ENCODE assay signal across 1 cellular context in the genomic region with DNA sequence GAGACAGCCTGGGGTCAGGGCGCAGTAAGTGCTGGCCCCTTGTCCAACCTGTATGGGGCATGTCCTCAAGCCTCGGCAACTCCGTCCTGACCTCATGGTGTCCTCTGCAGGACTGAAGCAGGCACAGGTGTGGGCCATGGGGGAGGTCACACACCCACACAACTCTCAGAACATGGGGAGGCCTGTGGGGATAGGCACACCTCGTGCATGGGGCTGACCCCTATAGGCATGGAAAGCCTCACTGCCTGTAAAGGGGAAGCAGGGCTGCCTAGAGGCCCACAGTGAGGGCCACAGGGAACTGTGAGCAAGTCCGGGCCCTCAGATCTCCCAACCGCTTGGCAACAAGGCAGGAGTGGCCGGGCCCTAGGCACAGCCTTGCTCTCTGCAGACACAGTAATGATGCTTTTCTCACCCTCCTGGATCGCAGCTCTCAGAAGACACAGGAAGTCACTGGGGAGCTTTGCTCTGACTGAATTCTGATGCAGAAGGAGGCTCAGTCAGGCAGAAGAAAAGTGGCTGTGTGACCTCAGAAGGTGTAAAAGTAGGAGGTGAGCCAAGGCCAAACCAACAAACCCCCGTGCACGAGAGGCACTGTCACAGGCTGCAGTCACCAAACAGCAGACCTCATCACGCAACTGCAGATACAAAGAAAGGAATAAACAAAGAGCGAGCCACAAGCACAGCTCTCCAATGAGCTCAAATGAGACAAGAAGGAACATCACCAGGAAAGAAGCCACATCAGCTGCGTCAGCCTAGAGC.
TF ChIP-seq lines count a peak whose summit lies in the region.

No MANE protein-coding gene starts in this region.

TF ChIP-seq in SK-N-SH, 30 proteins besides CTCF, POLR2A, EP300 and RAD21 (continued from another document):
- TF ChIP-seq, protein P1, sequence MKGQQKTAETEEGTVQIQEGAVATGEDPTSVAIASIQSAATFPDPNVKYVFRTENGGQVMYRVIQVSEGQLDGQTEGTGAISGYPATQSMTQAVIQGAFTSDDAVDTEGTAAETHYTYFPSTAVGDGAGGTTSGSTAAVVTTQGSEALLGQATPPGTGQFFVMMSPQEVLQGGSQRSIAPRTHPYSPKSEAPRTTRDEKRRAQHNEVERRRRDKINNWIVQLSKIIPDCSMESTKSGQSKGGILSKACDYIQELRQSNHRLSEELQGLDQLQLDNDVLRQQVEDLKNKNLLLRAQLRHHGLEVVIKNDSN (IDR thresholded peaks at IDR 0.05; ENCODE audit: borderline replicate concordance, low read depth) = no peak
- TF ChIP-seq RXRA (IDR thresholded peaks at IDR 0.05; ENCODE audit: borderline replicate concordance, low read depth) = no peak
- no peak for TF ChIP-seq ZBTB33 (IDR thresholded peaks at IDR 0.05; ENCODE audit: borderline replicate concordance, low read depth)
- TF ChIP-seq RFX5 (IDR thresholded peaks at IDR 0.05; ENCODE audit: low read length) = no peak
- TF ChIP-seq TAF1 (IDR thresholded peaks at IDR 0.05; ENCODE audit: borderline replicate concordance, low read depth, low read length) = no peak
- no peak for TF ChIP-seq FOXM1 (IDR thresholded peaks at IDR 0.05; ENCODE audit: low read depth)
- TF ChIP-seq YY1 (IDR thresholded peaks at IDR 0.05; ENCODE audit: low read depth) = no peak
TF ChIP-seq in SK-N-SH: peak in this region for 0.
